Comparison of ENCODE assay signal across 8 cellular contexts in genomic region chr20:49187330-49188100, GRCh38. TPM values are rescaled to one million over a fixed set of nuclear protein-coding genes. Genes with fewer than 3 reads are reported as not detected.
DNase-seq lines count a peak whose midpoint lies in the region; FAIRE-seq lines count a peak whose summit lies in the region.

No MANE protein-coding gene starts in this region.

- no peaks in the 10 kb centered on the region for H3K36me3 ChIP-seq in H7 (replicated peaks; ENCODE audit: control insufficient read depth, insufficient read depth, low read length)
- H3K36me3 ChIP-seq in skeletal muscle satellite cell (ENCODE audit: insufficient read depth, low read length): peaks cover 4% of the 10 kb centered on the region

- intact Hi-C loops in activated naive CD4-positive, alpha-beta T cell treated with anti-CD3 and anti-CD28 coated beads for 36 hours (cut with micrococcal nuclease): loop anchor here (1.0 to 5.0 kb wide), 6 partner anchors 21 to 141 kb away; partner anchors contain the start of genes CSE1L, DDX27 and ZNFX1

- no peak for FAIRE-seq in HTR-8/SVneo (lab: Jason Lieb, UNC)

- H3K4me2 ChIP-seq in skeletal muscle satellite cell (ENCODE audit: low read length): peak overlapping the region; percentile 92

- DNase-seq in ELR (ENCODE audit: low read depth) (peak; percentile 42), H7 (peak; percentile 84), NCI-H2171 (lab: John Stamatoyannopoulos, UW) (peak; percentile 31), hepatic stellate cell (ENCODE audit: low spot score) (peak; percentile 35), HTR-8/SVneo (ENCODE audit: insufficient read length, low spot score) (no peak), epidermal melanocyte (ENCODE audit: insufficient read length, low spot score) (no peak)
- DNase-seq in activated naive CD4-positive, alpha-beta T cell treated with anti-CD3 and anti-CD28 coated beads for 36 hours: peak; percentile 45

- H3K36me3 Mint-ChIP-seq in activated naive CD4-positive, alpha-beta T cell treated with anti-CD3 and anti-CD28 coated beads for 36 hours (ENCODE audit: low read depth): peaks cover 11% of the 10 kb centered on the region

- H3K27ac Mint-ChIP-seq in activated naive CD4-positive, alpha-beta T cell treated with anti-CD3 and anti-CD28 coated beads for 36 hours: peak overlapping the region; percentile 90

- H3K4me3 Mint-ChIP-seq in activated naive CD4-positive, alpha-beta T cell treated with anti-CD3 and anti-CD28 coated beads for 36 hours: peak overlapping the region; percentile 82

- H3K4me3 ChIP-seq in H7 (ENCODE audit: insufficient read depth, low read depth, low read length): peak overlapping the region; percentile 75
- H3K4me3 ChIP-seq in skeletal muscle satellite cell (ENCODE audit: low read length): peak overlapping the region; percentile 83

- CTCF ChIA-PET in activated naive CD4-positive, alpha-beta T cell treated with anti-CD3 and anti-CD28 coated beads for 36 hours (lab: Charles Lee): interaction anchor here (0.8 to 3.3 kb wide), 4 partner anchors 12 to 54 kb away, joined by 3 to 16 read pairs (median 3); no protein-coding TSS in a partner anchor

- H3K4me1 ChIP-seq in skeletal muscle satellite cell (ENCODE audit: control insufficient read depth, insufficient read depth, low read length): peaks cover 9% of the 10 kb centered on the region

- H3K27me3 Mint-ChIP-seq in activated naive CD4-positive, alpha-beta T cell treated with anti-CD3 and anti-CD28 coated beads for 36 hours (ENCODE audit: low read depth): no peaks in the 10 kb centered on the region

- no peaks in the 10 kb centered on the region for H3K9me3 ChIP-seq in skeletal muscle satellite cell (replicated peaks; ENCODE audit: low read length)

- peak overlapping the region; percentile 90 for H3K9ac ChIP-seq in skeletal muscle satellite cell (ENCODE audit: low read depth, low read length)

- peaks cover 42% of the 10 kb centered on the region for H3K4me1 Mint-ChIP-seq in activated naive CD4-positive, alpha-beta T cell treated with anti-CD3 and anti-CD28 coated beads for 36 hours (ENCODE audit: low read depth)

- H3K27me3 ChIP-seq in H7 (ENCODE audit: control insufficient read depth, insufficient read depth, low read length) (no peaks in the 10 kb centered on the region), skeletal muscle satellite cell (ENCODE audit: control insufficient read depth, insufficient read depth, low read length) (no peaks in the 10 kb centered on the region)

- no peaks in the 10 kb centered on the region for H3K9me3 Mint-ChIP-seq in activated naive CD4-positive, alpha-beta T cell treated with anti-CD3 and anti-CD28 coated beads for 36 hours

RNA-seq across cellular contexts. Expression of gene STAU1, which starts 0.6 kb away (rescaled TPM):
- 56.5 and 70.1 TPM in 2 replicates for total RNA-seq in H7 (2014; rRNA removed; shearing (Covaris generic))
- total RNA-seq in activated naive CD4-positive, alpha-beta T cell treated with anti-CD3 and anti-CD28 coated beads for 36 hours: 10 to 100 TPM; 50.6 to 54.4 TPM
- 44.3 and 47.1 TPM in 2 replicates for total RNA-seq in skeletal muscle satellite cell (2012; rRNA removed)

RNA-seq across cellular contexts. Expression of gene DDX27, which starts 31.7 kb away (rescaled TPM):
- total RNA-seq in H7 (2014; rRNA removed; shearing (Covaris generic)): 53.3 and 54.6 TPM in 2 replicates
- 10 to 100 TPM; 40.6 to 41.2 TPM for total RNA-seq in activated naive CD4-positive, alpha-beta T cell treated with anti-CD3 and anti-CD28 coated beads for 36 hours
- 33.9 and 37.3 TPM in 2 replicates for total RNA-seq in skeletal muscle satellite cell (2012; rRNA removed)

Comparison
In these comparisons a context has a peak if more than half of its experiments do, and no peak if none do; other contexts are left out.
1. DNase-seq: peak in ELR (single experiment), H7 (single experiment), NCI-H2171 (single experiment), activated naive CD4-positive, alpha-beta T cell treated with anti-CD3 and anti-CD28 coated beads for 36 hours (single experiment) and hepatic stellate cell (single experiment); none in HTR-8/SVneo (single experiment) and epidermal melanocyte (single experiment).